In genomic region chr17:83062818-83063671, GRCh38 we compare ENCODE assay signal across 13 cellular contexts. TPM values are rescaled to one million over a fixed set of nuclear protein-coding genes. Genes with fewer than 3 reads are reported as not detected.
A peak's percentile ranks its signal among the peaks of the same experiment; 100 is the strongest.
DNase-seq lines count a peak whose midpoint lies in the region; ATAC-seq and TF ChIP-seq lines count a peak whose summit lies in the region.
"Had no signal": no experiment of that assay in that cellular context is flagged by ENCODE, and none has a peak within 500 bp of the region (broad histone marks: within the 10 kb centered on the region; RNA-seq: fewer than 3 reads in every experiment).

No MANE protein-coding gene starts in this region.

- H3K27ac Mint-ChIP-seq in neural crest cell (ENCODE audit: unreplicated experiment) = peak overlapping the region; percentile 19

- TF ChIP-seq CTCF in left ventricle myocardium inferior (IDR thresholded peaks at IDR 0.05; ENCODE audit: borderline replicate concordance) (no peak), dorsolateral prefrontal cortex (IDR thresholded peaks at IDR 0.05 in 54 of 56, conservative IDR thresholded peaks at IDR 0.05 in 2 of 56; ENCODE audit: low read depth in 1 of 56, partially characterized antibody in 56 of 56) (no peak), neural crest cell (conservative IDR thresholded peaks at IDR 0.05) (no peak), vagina (IDR thresholded peaks at IDR 0.05) (no peak)

- no peaks in the 10 kb centered on the region for H3K36me3 ChIP-seq in left ventricle myocardium inferior
- no peaks in the 10 kb centered on the region for H3K36me3 ChIP-seq in vagina
- H3K36me3 ChIP-seq: BLaER1 treated with 17β-estradiol and CSF1 and Interleukin-3, amounts not matched to agents 10 nM and 100 nM; left lung; pancreas had no signal

- H3K27me3 ChIP-seq in left ventricle myocardium inferior (ENCODE audit: low read depth) (no peaks in the 10 kb centered on the region), dorsolateral prefrontal cortex (no peaks in the 10 kb centered on the region), vagina (no peaks in the 10 kb centered on the region)
- H3K27me3 ChIP-seq: BLaER1 treated with 17β-estradiol and CSF1 and Interleukin-3, amounts not matched to agents 10 nM and 100 nM; left lung; pancreas had no signal

- H3K4me1 ChIP-seq in left ventricle myocardium inferior (peaks cover 13% of the 10 kb centered on the region), vagina (peaks cover 22% of the 10 kb centered on the region)
- H3K4me1 ChIP-seq: left lung had no signal

- no peaks in the 10 kb centered on the region for H3K27me3 Mint-ChIP-seq in neural crest cell (ENCODE audit: low read depth)

- H3K36me3 Mint-ChIP-seq in neural crest cell (ENCODE audit: low read depth) = no peaks in the 10 kb centered on the region

- no peak overlapping the region for H3K27ac ChIP-seq in left ventricle myocardium inferior (replicated peaks)
- no peak overlapping the region for H3K27ac ChIP-seq in dorsolateral prefrontal cortex
- H3K27ac ChIP-seq in vagina = peak overlapping the region; percentile 46
- H3K27ac ChIP-seq: BLaER1 treated with 17β-estradiol and CSF1 and Interleukin-3, amounts not matched to agents 10 nM and 100 nM; left lung; pancreas had no signal

- no peak for ATAC-seq in GM21515 (IDR thresholded peaks at IDR 0.05; ENCODE audit: unreplicated experiment)
- ATAC-seq: left lung had no signal

- DNase-seq in cardiac septum (ENCODE audit: low spot score) = peak; percentile 57
- no peak for DNase-seq in left ventricle myocardium inferior
- DNase-seq in dorsolateral prefrontal cortex = peak in 6 of 10 donors; percentile 2 to 45 (median 26)
- DNase-seq in neural crest cell (ENCODE audit: low read depth, low spot score) = no peak
- DNase-seq in vagina (ENCODE audit: extremely low spot score in 2 of 2) = no peak
- DNase-seq in GDM1 (lab: John Stamatoyannopoulos, UW) = no peak
- DNase-seq in stimulated activated naive CD4-positive, alpha-beta T cell (lab: John Stamatoyannopoulos, UW) = no peak
- DNase-seq: NCI-H1105 treated with DMSO at 0.1 percent for 48 hours, NCI-H69 had no signal

- no peaks in the 10 kb centered on the region for H3K4me1 Mint-ChIP-seq in neural crest cell

- H3K9me3 ChIP-seq in left ventricle myocardium inferior (replicated peaks) (no peaks in the 10 kb centered on the region), vagina (no peaks in the 10 kb centered on the region)
- H3K9me3 ChIP-seq: BLaER1 treated with 17β-estradiol and CSF1 and Interleukin-3, amounts not matched to agents 10 nM and 100 nM; left lung; pancreas had no signal

- H3K9me3 Mint-ChIP-seq in neural crest cell = no peaks in the 10 kb centered on the region

- TF ChIP-seq POLR2A in vagina (IDR thresholded peaks at IDR 0.05) = no peak

- no peak overlapping the region for H3K4me3 Mint-ChIP-seq in neural crest cell

- H3K4me3 ChIP-seq in left ventricle myocardium inferior = no peak overlapping the region
- H3K4me3 ChIP-seq in dorsolateral prefrontal cortex = peak overlapping the region in 1 of 59 donors; percentile 12
- H3K4me3 ChIP-seq in vagina = no peak overlapping the region
- H3K4me3 ChIP-seq: BLaER1 treated with 17β-estradiol and CSF1 and Interleukin-3, amounts not matched to agents 10 nM and 100 nM; left lung; pancreas had no signal

- intact Hi-C loops in cardiac septum (cut with DNase I) (no loop called here), left ventricle myocardium inferior (cut with micrococcal nuclease) (no loop called here), dorsolateral prefrontal cortex (cut with DNase I) (no loop called here), vagina (cut with DNase I) (no loop called here)

RNA-seq across cellular contexts. Expression of gene METRNL, which starts 16.4 kb away (rescaled TPM):
- 104 TPM for total RNA-seq in cardiac septum
- total RNA-seq in left ventricle myocardium inferior = 75.2 TPM
- 10 to 100 TPM in 102 of 120 experiments, 1 to 10 TPM in 18; 3.8 to 30.0 (median 13.7) TPM for total RNA-seq in dorsolateral prefrontal cortex
- 14.7 and 18.2 TPM in 2 replicates for total RNA-seq in neural crest cell
- total RNA-seq in vagina = 156 TPM

Comparison
In these comparisons a context has a peak if more than half of its experiments do, and no peak if none do; other contexts are left out.
1. DNase-seq: peak in cardiac septum (single experiment) and dorsolateral prefrontal cortex (6 of 10); none in left ventricle myocardium inferior (single experiment), neural crest cell (single experiment), vagina (0 of 2), GDM1 (single experiment) and stimulated activated naive CD4-positive, alpha-beta T cell (0 of 6).